1 cellular context compared by ENCODE assay signal in genomic region chr1:179973198-179974114, GRCh38.
TF ChIP-seq lines count a peak whose summit lies in the region.

No MANE protein-coding gene starts in this region.

TF ChIP-seq in K562, 482 proteins besides CTCF, POLR2A, EP300 and RAD21 (continued from another document):
- TF ChIP-seq, protein P1, sequence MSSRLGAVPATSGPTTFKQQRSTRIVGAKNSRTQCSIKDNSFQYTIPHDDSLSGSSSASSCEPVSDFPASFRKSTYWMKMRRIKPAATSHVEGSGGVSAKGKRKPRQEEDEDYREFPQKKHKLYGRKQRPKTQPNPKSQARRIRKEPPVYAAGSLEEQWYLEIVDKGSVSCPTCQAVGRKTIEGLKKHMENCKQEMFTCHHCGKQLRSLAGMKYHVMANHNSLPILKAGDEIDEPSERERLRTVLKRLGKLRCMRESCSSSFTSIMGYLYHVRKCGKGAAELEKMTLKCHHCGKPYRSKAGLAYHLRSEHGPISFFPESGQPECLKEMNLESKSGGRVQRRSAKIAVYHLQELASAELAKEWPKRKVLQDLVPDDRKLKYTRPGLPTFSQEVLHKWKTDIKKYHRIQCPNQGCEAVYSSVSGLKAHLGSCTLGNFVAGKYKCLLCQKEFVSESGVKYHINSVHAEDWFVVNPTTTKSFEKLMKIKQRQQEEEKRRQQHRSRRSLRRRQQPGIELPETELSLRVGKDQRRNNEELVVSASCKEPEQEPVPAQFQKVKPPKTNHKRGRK (tag; IDR thresholded peaks at IDR 0.05) = peak; percentile 22; the same call in 1 of the 2 replicates
- TF ChIP-seq, protein P2, sequence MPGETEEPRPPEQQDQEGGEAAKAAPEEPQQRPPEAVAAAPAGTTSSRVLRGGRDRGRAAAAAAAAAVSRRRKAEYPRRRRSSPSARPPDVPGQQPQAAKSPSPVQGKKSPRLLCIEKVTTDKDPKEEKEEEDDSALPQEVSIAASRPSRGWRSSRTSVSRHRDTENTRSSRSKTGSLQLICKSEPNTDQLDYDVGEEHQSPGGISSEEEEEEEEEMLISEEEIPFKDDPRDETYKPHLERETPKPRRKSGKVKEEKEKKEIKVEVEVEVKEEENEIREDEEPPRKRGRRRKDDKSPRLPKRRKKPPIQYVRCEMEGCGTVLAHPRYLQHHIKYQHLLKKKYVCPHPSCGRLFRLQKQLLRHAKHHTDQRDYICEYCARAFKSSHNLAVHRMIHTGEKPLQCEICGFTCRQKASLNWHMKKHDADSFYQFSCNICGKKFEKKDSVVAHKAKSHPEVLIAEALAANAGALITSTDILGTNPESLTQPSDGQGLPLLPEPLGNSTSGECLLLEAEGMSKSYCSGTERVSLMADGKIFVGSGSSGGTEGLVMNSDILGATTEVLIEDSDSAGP (CRISPR knock-in tag; IDR thresholded peaks at IDR 0.05) = 0 out of 2 replicates have a peak, but pooled peaks have one; percentile 44
- TF ChIP-seq, protein P3, sequence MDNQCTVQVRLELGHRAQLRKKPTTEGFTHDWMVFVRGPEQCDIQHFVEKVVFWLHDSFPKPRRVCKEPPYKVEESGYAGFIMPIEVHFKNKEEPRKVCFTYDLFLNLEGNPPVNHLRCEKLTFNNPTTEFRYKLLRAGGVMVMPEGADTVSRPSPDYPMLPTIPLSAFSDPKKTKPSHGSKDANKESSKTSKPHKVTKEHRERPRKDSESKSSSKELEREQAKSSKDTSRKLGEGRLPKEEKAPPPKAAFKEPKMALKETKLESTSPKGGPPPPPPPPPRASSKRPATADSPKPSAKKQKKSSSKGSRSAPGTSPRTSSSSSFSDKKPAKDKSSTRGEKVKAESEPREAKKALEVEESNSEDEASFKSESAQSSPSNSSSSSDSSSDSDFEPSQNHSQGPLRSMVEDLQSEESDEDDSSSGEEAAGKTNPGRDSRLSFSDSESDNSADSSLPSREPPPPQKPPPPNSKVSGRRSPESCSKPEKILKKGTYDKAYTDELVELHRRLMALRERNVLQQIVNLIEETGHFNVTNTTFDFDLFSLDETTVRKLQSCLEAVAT (IDR thresholded peaks at IDR 0.05) = 0 out of 4 replicates have a peak, but pooled peaks of 1 of the 2 experiments have one; percentile 9
- TF ChIP-seq, protein P4, sequence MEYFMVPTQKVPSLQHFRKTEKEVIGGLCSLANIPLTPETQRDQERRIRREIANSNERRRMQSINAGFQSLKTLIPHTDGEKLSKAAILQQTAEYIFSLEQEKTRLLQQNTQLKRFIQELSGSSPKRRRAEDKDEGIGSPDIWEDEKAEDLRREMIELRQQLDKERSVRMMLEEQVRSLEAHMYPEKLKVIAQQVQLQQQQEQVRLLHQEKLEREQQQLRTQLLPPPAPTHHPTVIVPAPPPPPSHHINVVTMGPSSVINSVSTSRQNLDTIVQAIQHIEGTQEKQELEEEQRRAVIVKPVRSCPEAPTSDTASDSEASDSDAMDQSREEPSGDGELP (CRISPR knock-in tag; IDR thresholded peaks at IDR 0.05; ENCODE audit: borderline replicate concordance) = no peak
- TF ChIP-seq ZFX (CRISPR knock-in tag; IDR thresholded peaks at IDR 0.05) (0 out of 2 replicates have a peak, but pooled peaks have one; percentile 6), SMAD1 (IDR thresholded peaks at IDR 0.05; ENCODE audit: low read depth, low read length, partially characterized antibody) (no peak), ATF7 (IDR thresholded peaks at IDR 0.05) (0 out of 2 replicates have a peak, but pooled peaks have one; percentile 38), ARID1B (IDR thresholded peaks at IDR 0.05) (peak; percentile 17; the same call in 1 of the 2 replicates), NBN (IDR thresholded peaks at IDR 0.05; ENCODE audit: low read depth) (no peak), ZNF780A (CRISPR knock-in tag; IDR thresholded peaks at IDR 0.05) (no peak), ATF3 (IDR thresholded peaks at IDR 0.05) (peak; percentile 41; the same call in 1 of the 2 replicates), ATF3 (CRISPR knock-in tag; conservative IDR thresholded peaks at IDR 0.05) (no peak), ZBTB33 (CRISPR knock-in tag; IDR thresholded peaks at IDR 0.05) (peak; percentile 58; the same call in 1 of the 2 replicates), MEIS2 (IDR thresholded peaks at IDR 0.05; ENCODE audit: partially characterized antibody) (peak; percentile 18), GTF3C2 (IDR thresholded peaks at IDR 0.05; ENCODE audit: borderline replicate concordance, extremely low read depth, insufficient read length) (no peak), U2AF1 (optimal IDR thresholded peaks at IDR 0.05; ENCODE audit: low read depth, low read length) (no peak), JUND (IDR thresholded peaks at IDR 0.05; ENCODE audit: borderline replicate concordance, low read depth, low read length) (peak; percentile 6; the same call in 1 of the 2 replicates), JUND (tag; IDR thresholded peaks at IDR 0.05; ENCODE audit: borderline replicate concordance, low read depth, low read length) (no peak)
